8 cellular contexts compared by ENCODE assay signal in genomic region chr3:25789209-25789595, GRCh38. TPM values are rescaled to one million over a fixed set of nuclear protein-coding genes. Genes with fewer than 3 reads are reported as not detected.
DNase-seq lines count a peak whose midpoint lies in the region; ATAC-seq, FAIRE-seq and TF ChIP-seq lines count a peak whose summit lies in the region.

No MANE protein-coding gene starts in this region.

- H3K27me3 Mint-ChIP-seq in CD8-positive, alpha-beta memory T cell, result peaks cover 0 to 2% of the 10 kb centered on the region in 2 donors

- H3K79me2 ChIP-seq in OCI-LY7 (ENCODE audit: insufficient read depth, low read depth, low read length), result peaks cover 33% of the 10 kb centered on the region; the same call in 1 of the 2 replicates

- TF ChIP-seq CTCF in OCI-LY7 (conservative IDR thresholded peaks at IDR 0.05; ENCODE audit: low read length) (no peak), epithelial cell of esophagus (IDR thresholded peaks at IDR 0.05; ENCODE audit: insufficient read depth, low read depth, low read length, missing control alignments) (no peak), pancreas (IDR thresholded peaks at IDR 0.05) (no peak)

- ATAC-seq in pancreas (no peak), left colon (no peak)

- H3K4me3 Mint-ChIP-seq in CD8-positive, alpha-beta memory T cell, result peak overlapping the region; percentile 93 to 98 (median 96)

- peak overlapping the region; percentile 85 for H3K4me3 ChIP-seq in CD8-positive, alpha-beta memory T cell (ENCODE audit: low read length)
- H3K4me3 ChIP-seq in OCI-LY7 (ENCODE audit: low read depth, low read length, poor library complexity, severe bottlenecking), result peak overlapping the region; percentile 81
- H3K4me3 ChIP-seq in epithelial cell of esophagus (ENCODE audit: low read length), result peak overlapping the region; percentile 81
- peak overlapping the region; percentile 40 to 68 (median 52) for H3K4me3 ChIP-seq in pancreas

- intact Hi-C loops in OCI-LY7 (cut with micrococcal nuclease; ENCODE audit: unreplicated experiment), result no loop called here
- intact Hi-C loops in pancreas (cut with DNase I), result loop anchor here in 1 of 3 donors (10.0 kb wide), 1 partner anchor 124 kb away; the partner anchor contains the start of gene TOP2B
- intact Hi-C loops in left colon (cut with DNase I, micrococcal nuclease), result no loop called here

- H3K27ac Mint-ChIP-seq in CD8-positive, alpha-beta memory T cell, result peak overlapping the region in 7 of 8 donors; percentile 93 to 100 (median 99)

- no peak for DNase-seq in CD8-positive, alpha-beta memory T cell
- DNase-seq in OCI-LY7 (ENCODE audit: low spot score) (no peak), epithelial cell of esophagus (ENCODE audit: low read depth) (no peak), pancreas (no peak), NK-92 (lab: John Stamatoyannopoulos, UW; ENCODE audit: unreplicated experiment) (no peak), left colon (no peak), Ammon's horn (ENCODE audit: low spot score) (no peak), NCI-H2227 treated with DMSO at 0.1 percent for 48 hours (lab: John Stamatoyannopoulos, UW) (no peak)

- no peaks in the 10 kb centered on the region for H3K36me3 ChIP-seq in CD8-positive, alpha-beta memory T cell (ENCODE audit: insufficient read depth, low read length)
- H3K36me3 ChIP-seq in OCI-LY7 (ENCODE audit: insufficient read depth, low read length) (peaks cover 14% of the 10 kb centered on the region; the same call in 1 of the 2 replicates), pancreas (peaks cover 0 to 3% (median 0%) of the 10 kb centered on the region in 3 donors)

- TSS peak; percentile 92 for BruUV-seq in OCI-LY7 (replicated peaks; lab: Mats Ljungman, UMichigan)

- peak overlapping the region; percentile 51; the same call in 1 of the 2 replicates for H2AFZ ChIP-seq in OCI-LY7 (ENCODE audit: low read length)

- peaks cover 38 to 60% (median 50%) of the 10 kb centered on the region in 3 donors for H3K4me1 Mint-ChIP-seq in CD8-positive, alpha-beta memory T cell

- no peaks in the 10 kb centered on the region for H3K9me3 Mint-ChIP-seq in CD8-positive, alpha-beta memory T cell

- H3K9me3 ChIP-seq in CD8-positive, alpha-beta memory T cell (ENCODE audit: low read length), result no peaks in the 10 kb centered on the region
- H3K9me3 ChIP-seq in OCI-LY7 (ENCODE audit: low read length) (no peaks in the 10 kb centered on the region), pancreas (no peaks in the 10 kb centered on the region)

- no peaks in the 10 kb centered on the region for H4K20me1 ChIP-seq in OCI-LY7 (ENCODE audit: insufficient read depth, low read length)

- H3K4me1 ChIP-seq in CD8-positive, alpha-beta memory T cell (ENCODE audit: insufficient read depth, low read length), result peaks cover 16% of the 10 kb centered on the region
- peaks cover 67% of the 10 kb centered on the region for H3K4me1 ChIP-seq in OCI-LY7 (ENCODE audit: insufficient read depth, low read length, poor library complexity, severe bottlenecking)
- peaks cover 5 to 21% (median 16%) of the 10 kb centered on the region in 3 donors for H3K4me1 ChIP-seq in pancreas

- no peaks in the 10 kb centered on the region for H3K27me3 ChIP-seq in CD8-positive, alpha-beta memory T cell (ENCODE audit: insufficient read depth, low read length, poor library complexity, severe bottlenecking)
- H3K27me3 ChIP-seq in pancreas, result no peaks in the 10 kb centered on the region

- CTCF ChIA-PET in CD8-positive, alpha-beta memory T cell (lab: Charles Lee), result interaction anchor here (0.7 kb wide), 1 partner anchor 141 kb away, joined by 3 read pairs; no protein-coding TSS in a partner anchor
- CTCF ChIA-PET in OCI-LY7 (lab: Charles Lee; ENCODE audit: unreplicated experiment), result no interaction called here

- FAIRE-seq in pancreas (lab: Jason Lieb, UNC), result peak; percentile 32

- H3K4me2 ChIP-seq in OCI-LY7 (ENCODE audit: low read length), result peak overlapping the region; percentile 91

- H3K27ac ChIP-seq in CD8-positive, alpha-beta memory T cell (ENCODE audit: low read depth, low read length), result peak overlapping the region; percentile 96
- peak overlapping the region; percentile 83 for H3K27ac ChIP-seq in OCI-LY7 (ENCODE audit: low read depth, low read length, poor library complexity, severe bottlenecking)
- peak overlapping the region in 3 of 4 donors; percentile 72 to 89 (median 85) for H3K27ac ChIP-seq in pancreas

- no peaks in the 10 kb centered on the region for H3K9me2 ChIP-seq in OCI-LY7 (ENCODE audit: insufficient read depth, low read length)

- WGBS in pancreas, 2 donors, result 4% methylated on average over 2 of the region's 2 CpGs

- H3K36me3 Mint-ChIP-seq in CD8-positive, alpha-beta memory T cell, result peaks cover 0 to 14% (median 2%) of the 10 kb centered on the region in 3 donors

- POLR2A ChIA-PET in CD8-positive, alpha-beta memory T cell (lab: Charles Lee), result interaction anchor here (0.6 kb wide), 1 partner anchor 14 kb away, joined by 3 read pairs; no protein-coding TSS in a partner anchor
- POLR2A ChIA-PET in OCI-LY7 (lab: Charles Lee), result interaction anchor here (0.7 to 4.2 kb wide), 17 partner anchors 10 to 150 kb away, joined by 3 to 20 read pairs (median 4); no protein-coding TSS in a partner anchor

RNA-seq across cellular contexts. Expression of gene OXSM, which starts 0.7 kb away (rescaled TPM):
- total RNA-seq in CD8-positive, alpha-beta memory T cell, result 10 to 100 TPM; 12.1 to 12.9 TPM
- 13.1 TPM for polyA plus RNA-seq in CD8-positive, alpha-beta memory T cell
- total RNA-seq in OCI-LY7 (2014; rRNA removed; shearing (Covaris generic)), result 9.5 and 17.3 TPM in 2 replicates
- total RNA-seq in OCI-LY7 (2022), result 14.9 and 17.0 TPM in 2 replicates
- total RNA-seq in pancreas, result 1 to 10 TPM; 3.5 to 7.7 (median 6.4) TPM
- polyA plus RNA-seq in pancreas, result 10 to 100 TPM in 1 of 2 donors, 1 to 10 TPM in 1; 8.9 to 13.8 TPM
- 10 to 100 TPM; 14.4 to 16.1 TPM for total RNA-seq in left colon

RNA-seq across cellular contexts. Expression of gene NGLY1, which starts 6.0 kb away (rescaled TPM):
- total RNA-seq in CD8-positive, alpha-beta memory T cell, result 10 to 100 TPM; 38.1 to 44.8 TPM
- polyA plus RNA-seq in CD8-positive, alpha-beta memory T cell, result 48.9 TPM
- total RNA-seq in OCI-LY7 (2014; rRNA removed; shearing (Covaris generic)), result 88.1 and 97.5 TPM in 2 replicates
- total RNA-seq in OCI-LY7 (2022) (126 and 142 TPM in 2 replicates), pancreas (10 to 100 TPM; 14.0 to 22.6 (median 21.9) TPM), left colon (10 to 100 TPM; 42.2 to 45.0 TPM)
- 10 to 100 TPM; 17.6 to 22.4 TPM for polyA plus RNA-seq in pancreas
